Comparison of ENCODE assay signal across 2 cellular contexts in the genomic region with DNA sequence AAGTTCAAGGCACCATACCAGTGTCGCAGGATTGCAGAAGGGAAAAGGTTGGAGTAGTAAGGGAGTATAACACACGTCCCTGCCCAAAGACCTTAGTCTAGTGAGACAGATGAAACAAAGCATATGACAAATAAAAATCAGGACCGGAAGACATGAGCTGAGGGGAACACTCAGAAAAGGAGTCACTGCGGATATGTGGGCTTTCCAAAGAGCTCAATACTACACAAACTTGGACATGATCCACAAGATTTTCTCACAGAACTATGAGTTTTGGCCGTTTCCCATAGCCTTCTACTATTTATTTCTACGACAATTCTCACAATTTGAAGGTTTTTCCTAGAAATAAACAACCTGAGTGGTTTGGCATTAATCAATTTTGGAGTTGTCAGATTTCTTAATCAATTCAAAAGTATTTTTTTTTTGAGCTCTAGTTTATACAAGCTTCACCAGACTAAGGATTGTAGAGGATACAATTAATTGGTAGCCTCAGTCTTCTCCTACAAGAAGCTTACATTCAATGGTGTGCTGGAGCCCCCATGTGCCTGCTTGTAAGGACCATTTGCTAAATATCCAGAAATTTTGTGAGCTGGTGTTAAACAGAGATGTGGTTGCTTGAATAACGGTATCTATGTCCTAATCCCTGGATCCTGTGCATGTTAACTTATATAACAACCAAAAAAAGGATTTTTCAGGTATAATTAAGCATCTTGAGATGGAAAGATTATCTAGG.
TF ChIP-seq lines count a peak whose summit lies in the region.

No MANE protein-coding gene starts in this region.

TF ChIP-seq in Ishikawa, 13 proteins besides CTCF, POLR2A, EP300 and RAD21 (continued from another document):
- no peak for TF ChIP-seq REST (IDR thresholded peaks at IDR 0.05; ENCODE audit: low read depth)
- TF ChIP-seq NFIC (IDR thresholded peaks at IDR 0.05), result no peak
- TF ChIP-seq YY1 (IDR thresholded peaks at IDR 0.05; ENCODE audit: low read depth), result no peak
- TF ChIP-seq TAF1 (IDR thresholded peaks at IDR 0.05; ENCODE audit: low read depth), result no peak
- TF ChIP-seq, protein P1, sequence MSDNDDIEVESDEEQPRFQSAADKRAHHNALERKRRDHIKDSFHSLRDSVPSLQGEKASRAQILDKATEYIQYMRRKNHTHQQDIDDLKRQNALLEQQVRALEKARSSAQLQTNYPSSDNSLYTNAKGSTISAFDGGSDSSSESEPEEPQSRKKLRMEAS (IDR thresholded peaks at IDR 0.05), result no peak
- TF ChIP-seq TEAD4 (IDR thresholded peaks at IDR 0.05), result no peak
- no peak for TF ChIP-seq USF1 (IDR thresholded peaks at IDR 0.05)
- TF ChIP-seq FOXM1 (IDR thresholded peaks at IDR 0.05; ENCODE audit: borderline replicate concordance, low read depth), result no peak
- TF ChIP-seq TCF12 (IDR thresholded peaks at IDR 0.05; ENCODE audit: low read depth), result no peak
- no peak for TF ChIP-seq EGR1 (IDR thresholded peaks at IDR 0.05)
- TF ChIP-seq CREB1 (IDR thresholded peaks at IDR 0.05; ENCODE audit: low read depth), result no peak

TF ChIP-seq in GM12878, 131 proteins besides CTCF, POLR2A, EP300 and RAD21 (continued from another document):
- TF ChIP-seq, protein P2, sequence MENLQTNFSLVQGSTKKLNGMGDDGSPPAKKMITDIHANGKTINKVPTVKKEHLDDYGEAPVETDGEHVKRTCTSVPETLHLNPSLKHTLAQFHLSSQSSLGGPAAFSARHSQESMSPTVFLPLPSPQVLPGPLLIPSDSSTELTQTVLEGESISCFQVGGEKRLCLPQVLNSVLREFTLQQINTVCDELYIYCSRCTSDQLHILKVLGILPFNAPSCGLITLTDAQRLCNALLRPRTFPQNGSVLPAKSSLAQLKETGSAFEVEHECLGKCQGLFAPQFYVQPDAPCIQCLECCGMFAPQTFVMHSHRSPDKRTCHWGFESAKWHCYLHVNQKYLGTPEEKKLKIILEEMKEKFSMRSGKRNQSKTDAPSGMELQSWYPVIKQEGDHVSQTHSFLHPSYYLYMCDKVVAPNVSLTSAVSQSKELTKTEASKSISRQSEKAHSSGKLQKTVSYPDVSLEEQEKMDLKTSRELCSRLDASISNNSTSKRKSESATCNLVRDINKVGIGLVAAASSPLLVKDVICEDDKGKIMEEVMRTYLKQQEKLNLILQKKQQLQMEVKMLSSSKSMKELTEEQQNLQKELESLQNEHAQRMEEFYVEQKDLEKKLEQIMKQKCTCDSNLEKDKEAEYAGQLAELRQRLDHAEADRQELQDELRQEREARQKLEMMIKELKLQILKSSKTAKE (IDR thresholded peaks at IDR 0.05; ENCODE audit: low read depth, poor library complexity, severe bottlenecking), result no peak
- TF ChIP-seq GABPA (IDR thresholded peaks at IDR 0.05; ENCODE audit: low read depth) (no peak), HDAC6 (IDR thresholded peaks at IDR 0.05; ENCODE audit: unreplicated experiment) (no peak), RB1 (IDR thresholded peaks at IDR 0.05; ENCODE audit: borderline replicate concordance) (no peak), POU2F2 (IDR thresholded peaks at IDR 0.05; ENCODE audit: borderline replicate concordance, low read depth, low read length) (no peak), CHD2 (IDR thresholded peaks at IDR 0.05; ENCODE audit: borderline replicate concordance, low read depth, low read length) (no peak), RCOR1 (conservative IDR thresholded peaks at IDR 0.05; ENCODE audit: low read depth, low read length) (no peak), WRNIP1 (IDR thresholded peaks at IDR 0.05; ENCODE audit: borderline replicate concordance, low read depth, low read length) (no peak), E2F8 (IDR thresholded peaks at IDR 0.05; ENCODE audit: low read depth, partially characterized antibody) (no peak), ZSCAN29 (IDR thresholded peaks at IDR 0.05) (no peak), CBX5 (IDR thresholded peaks at IDR 0.05; ENCODE audit: low read depth) (no peak), SIN3A (IDR thresholded peaks at IDR 0.05; ENCODE audit: low read depth, low read length) (no peak), ZNF217 (IDR thresholded peaks at IDR 0.05) (no peak), ZNF207 (IDR thresholded peaks at IDR 0.05; ENCODE audit: borderline replicate concordance) (no peak)
- TF ChIP-seq, protein P3, sequence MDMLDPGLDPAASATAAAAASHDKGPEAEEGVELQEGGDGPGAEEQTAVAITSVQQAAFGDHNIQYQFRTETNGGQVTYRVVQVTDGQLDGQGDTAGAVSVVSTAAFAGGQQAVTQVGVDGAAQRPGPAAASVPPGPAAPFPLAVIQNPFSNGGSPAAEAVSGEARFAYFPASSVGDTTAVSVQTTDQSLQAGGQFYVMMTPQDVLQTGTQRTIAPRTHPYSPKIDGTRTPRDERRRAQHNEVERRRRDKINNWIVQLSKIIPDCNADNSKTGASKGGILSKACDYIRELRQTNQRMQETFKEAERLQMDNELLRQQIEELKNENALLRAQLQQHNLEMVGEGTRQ (IDR thresholded peaks at IDR 0.05; ENCODE audit: borderline replicate concordance, low read depth, low read length), result no peak
- TF ChIP-seq, protein P4, sequence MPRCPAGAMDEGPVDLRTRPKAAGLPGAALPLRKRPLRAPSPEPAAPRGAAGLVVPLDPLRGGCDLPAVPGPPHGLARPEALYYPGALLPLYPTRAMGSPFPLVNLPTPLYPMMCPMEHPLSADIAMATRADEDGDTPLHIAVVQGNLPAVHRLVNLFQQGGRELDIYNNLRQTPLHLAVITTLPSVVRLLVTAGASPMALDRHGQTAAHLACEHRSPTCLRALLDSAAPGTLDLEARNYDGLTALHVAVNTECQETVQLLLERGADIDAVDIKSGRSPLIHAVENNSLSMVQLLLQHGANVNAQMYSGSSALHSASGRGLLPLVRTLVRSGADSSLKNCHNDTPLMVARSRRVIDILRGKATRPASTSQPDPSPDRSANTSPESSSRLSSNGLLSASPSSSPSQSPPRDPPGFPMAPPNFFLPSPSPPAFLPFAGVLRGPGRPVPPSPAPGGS (IDR thresholded peaks at IDR 0.05; ENCODE audit: borderline replicate concordance, insufficient read depth, low read depth, low read length, poor library complexity, severe bottlenecking), result no peak
